Comparison of ENCODE assay signal across 3 cellular contexts in genomic region chr11:65762169-65762568, GRCh38. TPM values are rescaled to one million over a fixed set of nuclear protein-coding genes. Genes with fewer than 3 reads are reported as not detected.
"Had no signal": no experiment of that assay in that cellular context is flagged by ENCODE, and none has a peak within 500 bp of the region (broad histone marks: within the 10 kb centered on the region; RNA-seq: fewer than 3 reads in every experiment).

No MANE protein-coding gene starts in this region.

RNA-seq across cellular contexts. Expression of gene OVOL1, which starts 24.7 kb away (rescaled TPM):
- total RNA-seq: HT1080, IMR-90 had no signal
- polyA plus RNA-seq: IgD-negative memory B cell, IMR-90 had no signal
